ENCODE assay signal across 2 cellular contexts in the genomic region with DNA sequence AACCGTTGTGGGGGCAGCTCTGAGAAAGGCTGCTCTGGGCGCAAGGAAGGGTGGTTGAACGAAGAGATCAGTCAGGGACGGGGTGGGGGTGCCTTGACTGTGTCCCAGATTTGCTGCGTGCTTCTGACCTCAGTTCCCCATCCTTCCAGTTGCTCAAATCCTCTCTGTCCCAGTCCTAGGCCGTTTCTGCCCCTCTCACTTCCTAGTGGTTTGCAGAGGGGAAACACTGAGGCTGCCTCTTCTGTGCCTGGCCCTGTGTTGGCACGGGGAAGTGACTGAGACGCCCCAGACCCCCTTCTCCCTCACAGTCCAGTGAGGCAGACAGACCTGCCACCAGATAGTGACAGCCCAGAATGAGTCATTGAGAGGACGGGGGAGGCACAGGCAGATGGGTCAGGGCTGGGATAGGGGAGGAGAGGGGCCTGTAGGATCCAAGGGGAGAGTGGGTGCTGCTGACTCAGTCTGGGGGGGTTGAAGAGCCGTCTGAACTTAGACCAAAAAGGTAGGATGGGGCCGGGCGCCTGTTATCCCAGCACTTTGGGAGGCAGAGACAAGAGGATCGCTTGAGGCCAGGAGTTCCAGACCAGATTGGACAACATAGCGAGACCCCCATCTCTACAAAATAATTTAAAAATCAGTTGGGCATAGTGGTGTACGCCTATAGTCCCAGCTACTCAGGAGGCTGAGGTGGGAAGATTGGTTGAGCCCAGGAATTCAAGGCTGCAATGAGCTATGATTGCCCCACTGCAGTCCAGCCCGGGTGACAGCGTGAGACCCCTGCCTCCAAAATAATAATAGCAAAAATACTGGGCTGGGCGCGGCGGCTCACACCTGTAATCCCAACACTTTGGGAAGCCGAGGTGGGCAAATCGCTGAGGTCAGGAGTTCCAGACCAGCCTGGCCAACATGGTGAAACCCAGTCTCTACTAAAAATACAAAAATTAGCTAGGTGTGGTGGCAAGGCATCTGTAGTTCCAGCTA.
TF ChIP-seq lines count a peak whose summit lies in the region.

No MANE protein-coding gene starts in this region.

TF ChIP-seq in GM23338, 12 proteins besides CTCF, POLR2A, EP300 and RAD21 (continued from another document):
- TF ChIP-seq, protein P1, sequence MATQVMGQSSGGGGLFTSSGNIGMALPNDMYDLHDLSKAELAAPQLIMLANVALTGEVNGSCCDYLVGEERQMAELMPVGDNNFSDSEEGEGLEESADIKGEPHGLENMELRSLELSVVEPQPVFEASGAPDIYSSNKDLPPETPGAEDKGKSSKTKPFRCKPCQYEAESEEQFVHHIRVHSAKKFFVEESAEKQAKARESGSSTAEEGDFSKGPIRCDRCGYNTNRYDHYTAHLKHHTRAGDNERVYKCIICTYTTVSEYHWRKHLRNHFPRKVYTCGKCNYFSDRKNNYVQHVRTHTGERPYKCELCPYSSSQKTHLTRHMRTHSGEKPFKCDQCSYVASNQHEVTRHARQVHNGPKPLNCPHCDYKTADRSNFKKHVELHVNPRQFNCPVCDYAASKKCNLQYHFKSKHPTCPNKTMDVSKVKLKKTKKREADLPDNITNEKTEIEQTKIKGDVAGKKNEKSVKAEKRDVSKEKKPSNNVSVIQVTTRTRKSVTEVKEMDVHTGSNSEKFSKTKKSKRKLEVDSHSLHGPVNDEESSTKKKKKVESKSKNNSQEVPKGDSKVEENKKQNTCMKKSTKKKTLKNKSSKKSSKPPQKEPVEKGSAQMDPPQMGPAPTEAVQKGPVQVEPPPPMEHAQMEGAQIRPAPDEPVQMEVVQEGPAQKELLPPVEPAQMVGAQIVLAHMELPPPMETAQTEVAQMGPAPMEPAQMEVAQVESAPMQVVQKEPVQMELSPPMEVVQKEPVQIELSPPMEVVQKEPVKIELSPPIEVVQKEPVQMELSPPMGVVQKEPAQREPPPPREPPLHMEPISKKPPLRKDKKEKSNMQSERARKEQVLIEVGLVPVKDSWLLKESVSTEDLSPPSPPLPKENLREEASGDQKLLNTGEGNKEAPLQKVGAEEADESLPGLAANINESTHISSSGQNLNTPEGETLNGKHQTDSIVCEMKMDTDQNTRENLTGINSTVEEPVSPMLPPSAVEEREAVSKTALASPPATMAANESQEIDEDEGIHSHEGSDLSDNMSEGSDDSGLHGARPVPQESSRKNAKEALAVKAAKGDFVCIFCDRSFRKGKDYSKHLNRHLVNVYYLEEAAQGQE (IDR thresholded peaks at IDR 0.05; ENCODE audit: unreplicated experiment) = no peak

TF ChIP-seq in SK-N-SH treated with all-trans-retinoic acid at 6 μM for 48 hours, 23 proteins besides CTCF, POLR2A, EP300 and RAD21 (continued from another document):
- TF ChIP-seq GLIS3 (CRISPR knock-in tag; IDR thresholded peaks at IDR 0.05) (no peak), TCF4 (CRISPR knock-in tag; IDR thresholded peaks at IDR 0.05; ENCODE audit: borderline replicate concordance) (no peak)
- TF ChIP-seq, protein P2, sequence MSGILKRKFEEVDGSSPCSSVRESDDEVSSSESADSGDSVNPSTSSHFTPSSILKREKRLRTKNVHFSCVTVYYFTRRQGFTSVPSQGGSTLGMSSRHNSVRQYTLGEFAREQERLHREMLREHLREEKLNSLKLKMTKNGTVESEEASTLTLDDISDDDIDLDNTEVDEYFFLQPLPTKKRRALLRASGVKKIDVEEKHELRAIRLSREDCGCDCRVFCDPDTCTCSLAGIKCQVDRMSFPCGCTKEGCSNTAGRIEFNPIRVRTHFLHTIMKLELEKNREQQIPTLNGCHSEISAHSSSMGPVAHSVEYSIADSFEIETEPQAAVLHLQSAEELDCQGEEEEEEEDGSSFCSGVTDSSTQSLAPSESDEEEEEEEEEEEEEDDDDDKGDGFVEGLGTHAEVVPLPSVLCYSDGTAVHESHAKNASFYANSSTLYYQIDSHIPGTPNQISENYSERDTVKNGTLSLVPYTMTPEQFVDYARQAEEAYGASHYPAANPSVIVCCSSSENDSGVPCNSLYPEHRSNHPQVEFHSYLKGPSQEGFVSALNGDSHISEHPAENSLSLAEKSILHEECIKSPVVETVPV (CRISPR knock-in tag; IDR thresholded peaks at IDR 0.05) = no peak
- TF ChIP-seq, protein P3, sequence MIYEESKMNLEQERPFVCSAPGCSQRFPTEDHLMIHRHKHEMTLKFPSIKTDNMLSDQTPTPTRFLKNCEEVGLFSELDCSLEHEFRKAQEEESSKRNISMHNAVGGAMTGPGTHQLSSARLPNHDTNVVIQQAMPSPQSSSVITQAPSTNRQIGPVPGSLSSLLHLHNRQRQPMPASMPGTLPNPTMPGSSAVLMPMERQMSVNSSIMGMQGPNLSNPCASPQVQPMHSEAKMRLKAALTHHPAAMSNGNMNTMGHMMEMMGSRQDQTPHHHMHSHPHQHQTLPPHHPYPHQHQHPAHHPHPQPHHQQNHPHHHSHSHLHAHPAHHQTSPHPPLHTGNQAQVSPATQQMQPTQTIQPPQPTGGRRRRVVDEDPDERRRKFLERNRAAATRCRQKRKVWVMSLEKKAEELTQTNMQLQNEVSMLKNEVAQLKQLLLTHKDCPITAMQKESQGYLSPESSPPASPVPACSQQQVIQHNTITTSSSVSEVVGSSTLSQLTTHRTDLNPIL (CRISPR knock-in tag; IDR thresholded peaks at IDR 0.05; ENCODE audit: low read depth) = no peak
